In the genomic region with DNA sequence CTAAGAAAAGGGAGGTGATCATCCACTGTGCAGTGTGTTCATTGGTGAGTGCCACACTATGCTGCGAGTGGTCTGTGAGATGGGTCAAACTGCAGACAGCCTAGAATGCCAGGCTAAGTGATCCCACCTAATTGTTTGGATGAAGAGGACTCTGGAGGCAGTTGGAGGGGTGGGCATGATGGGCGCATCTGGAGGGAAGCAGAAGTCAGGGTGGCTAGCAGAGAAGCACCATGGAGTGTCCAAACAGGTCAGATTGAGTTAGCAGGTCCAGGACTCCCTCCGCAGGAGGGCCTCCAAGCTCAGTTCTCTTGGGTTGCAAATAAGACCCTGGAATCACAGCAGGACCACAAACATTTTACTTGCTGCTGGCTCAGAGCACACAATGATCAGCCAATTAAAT, we compare ENCODE assay signal across 21 cellular contexts. TPM values are rescaled to one million over a fixed set of nuclear protein-coding genes. Genes with fewer than 3 reads are reported as not detected.
"Had no signal": no experiment of that assay in that cellular context is flagged by ENCODE, and none has a peak within 500 bp of the region (broad histone marks: within the 10 kb centered on the region; RNA-seq: fewer than 3 reads in every experiment).

No MANE protein-coding gene starts in this region.

- H3K27me3 ChIP-seq: body of pancreas, cardiac muscle cell, left lung, neural progenitor cell, vagina had no signal

- ATAC-seq: activated naive CD8-positive, alpha-beta T cell treated with anti-CD3 and anti-CD28 coated beads, Interleukin-2, amount 50 U/mL, for 24 hours; body of pancreas; foreskin keratinocyte; left lung; naive thymus-derived CD8-positive, alpha-beta T cell; stimulated activated naive B cell treated with anti-CD40 and anti-IgM and Interleukin-4, amounts not matched to agents 10 μg/mL and 1 μg/mL and 100 μg/mL, for 72 hours had no signal

- H3K4me2 ChIP-seq: neural progenitor cell had no signal

- H3K9me3 ChIP-seq: body of pancreas, left lung, thoracic aorta, vagina had no signal

- H2AFZ ChIP-seq: neural progenitor cell had no signal

- H3K4me3 ChIP-seq: body of pancreas, cardiac muscle cell, left lung, neural progenitor cell, thoracic aorta, vagina had no signal

- H3K9ac ChIP-seq: neural progenitor cell had no signal

- FAIRE-seq: small intestine had no signal

- H3K27ac ChIP-seq: body of pancreas, cardiac muscle cell, foreskin keratinocyte, left lung, neural progenitor cell, thoracic aorta had no signal

- H3K36me3 ChIP-seq: cardiac muscle cell, left lung, neural progenitor cell, thoracic aorta, vagina had no signal

- DNase-seq: activated CD4-positive, alpha-beta T cell treated with anti-CD3 and anti-CD28 coated beads, Interleukin-2, amount 50 U/mL, for 1 hour; activated CD4-positive, CD25-positive, alpha-beta regulatory T cell treated with anti-CD3 and anti-CD28 coated beads, Interleukin-2, amount 50 U/mL, for 72 hours; activated gamma-delta T cell; activated naive CD4-positive, alpha-beta T cell treated with anti-CD3 and anti-CD28 coated beads, Interleukin-2, amount 50 U/mL, for 16 hours; activated naive CD8-positive, alpha-beta T cell treated with anti-CD3 and anti-CD28 coated beads, Interleukin-2, amount 50 U/mL, for 24 hours; body of pancreas; effector CD4-positive, alpha-beta T cell; foreskin keratinocyte; hippocampal formation; kidney glomerular epithelial cell; left lung; naive thymus-derived CD8-positive, alpha-beta T cell; small intestine; stimulated activated CD4-positive, alpha-beta T cell treated with anti-CD3 and anti-CD28 coated beads, Interleukin-15, amount 100 ng/mL, for 24 hours; stimulated activated naive B cell treated with anti-CD40 and anti-IgM and Interleukin-4, amounts not matched to agents 10 μg/mL and 1 μg/mL and 100 μg/mL, for 72 hours; T-helper 2 cell had no signal

- H3K4me1 ChIP-seq: body of pancreas, foreskin keratinocyte, left lung had no signal

RNA-seq across cellular contexts. Expression of a gene that starts 19.9 kb away (rescaled TPM):
- total RNA-seq: activated T-helper 1 cell treated with anti-CD3 and anti-CD28 coated beads, Interleukin-12 subunit alpha, Interleukin-12 subunit beta, Interleukin-2, Interleukin-4 antibody, amounts not matched to agents 30 ng/mL and 10 ng/mL and 1 ng/mL, durations not matched to agents 14 hours and 24 hours and 36 hours; naive thymus-derived CD8-positive, alpha-beta T cell had no signal
- polyA plus RNA-seq: naive thymus-derived CD8-positive, alpha-beta T cell had no signal
